Comparison of ENCODE assay signal across 11 cellular contexts in the genomic region with DNA sequence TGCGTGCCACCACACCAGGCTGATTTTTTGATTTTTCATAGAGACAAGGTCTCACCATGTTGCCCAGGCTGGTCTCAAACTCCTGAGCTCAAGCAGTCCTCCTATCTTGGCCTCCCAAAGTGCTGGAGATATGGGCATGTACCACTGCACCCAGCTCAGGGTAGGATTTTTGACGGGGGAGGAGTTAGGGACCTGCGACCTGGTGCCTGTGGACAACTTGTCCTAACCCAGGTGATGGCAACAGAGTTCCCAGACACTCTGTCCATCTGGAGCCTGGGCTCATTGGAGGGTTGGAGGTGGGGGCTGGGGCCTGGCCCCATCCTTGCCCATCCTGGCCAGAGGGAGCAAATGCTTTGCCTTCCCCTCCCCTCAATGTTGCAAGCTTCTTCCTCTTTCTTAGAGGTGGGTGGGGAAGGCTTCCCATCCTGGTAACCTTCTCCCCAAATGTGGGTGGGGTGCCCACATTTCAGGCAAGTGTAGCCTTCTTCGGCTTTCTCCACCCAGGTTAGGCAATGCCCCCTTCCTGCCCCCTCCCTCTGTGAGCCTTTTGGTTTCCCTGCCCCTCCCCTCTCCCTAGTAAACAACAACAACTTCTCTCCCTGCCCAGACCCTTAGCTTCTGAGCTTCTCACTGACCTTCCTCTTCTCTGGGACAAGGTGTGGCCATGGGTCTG. TPM values are rescaled to one million over a fixed set of nuclear protein-coding genes. Genes with fewer than 3 reads are reported as not detected.
DNase-seq lines count a peak whose midpoint lies in the region; ATAC-seq and TF ChIP-seq lines count a peak whose summit lies in the region.
"Had no signal": no experiment of that assay in that cellular context is flagged by ENCODE, and none has a peak within 500 bp of the region (broad histone marks: within the 10 kb centered on the region; RNA-seq: fewer than 3 reads in every experiment).

No MANE protein-coding gene starts in this region.

- no peak overlapping the region for H3K9ac ChIP-seq in mammary epithelial cell (ENCODE audit: insufficient read depth, low read length)
- H3K9ac ChIP-seq in muscle layer of colon (ENCODE audit: low read length), result no peak overlapping the region

- no peaks in the 10 kb centered on the region for H3K36me3 Mint-ChIP-seq in MCF 10A (ENCODE audit: insufficient read depth, unreplicated experiment)
- peaks cover 47% of the 10 kb centered on the region for H3K36me3 Mint-ChIP-seq in activated naive CD8-positive, alpha-beta T cell treated with anti-CD3 and anti-CD28 coated beads, Interleukin-2, amount 10 ng/mL, durations not matched to agents 7 days and 5 days

- H3K4me3 ChIP-seq in mammary epithelial cell (replicated peaks in 1 of 3; ENCODE audit: insufficient read depth in 1 of 3, low read depth in 2 of 3, low read length in 3 of 3) (no peak overlapping the region), muscle layer of colon (ENCODE audit: low read depth in 1 of 2, low read length in 2 of 2) (no peak overlapping the region), uterus (no peak overlapping the region)

- H3K9me3 ChIP-seq in mammary epithelial cell (replicated peaks; ENCODE audit: insufficient read depth, low read length), result no peaks in the 10 kb centered on the region
- H3K9me3 ChIP-seq in muscle layer of colon (ENCODE audit: low read length), result no peaks in the 10 kb centered on the region
- no peaks in the 10 kb centered on the region for H3K9me3 ChIP-seq in uterus

- in situ Hi-C loops in mammary epithelial cell (cut with MboI; ENCODE audit: low sequenced_read_pairs in 2 of 2), result no loop called here

- H3K36me3 ChIP-seq in mammary epithelial cell (ENCODE audit: insufficient read depth, low read length) (no peaks in the 10 kb centered on the region), muscle layer of colon (ENCODE audit: insufficient read depth, low read length) (no peaks in the 10 kb centered on the region), uterus (no peaks in the 10 kb centered on the region)

- dilution Hi-C loops in mammary epithelial cell (cut with HindIII; ENCODE audit: low sequenced_read_pairs), result no loop called here

- no peak for DNase-seq in MCF 10A (ENCODE audit: unreplicated experiment)
- DNase-seq in mammary epithelial cell, result no peak
- DNase-seq in activated naive CD8-positive, alpha-beta T cell treated with anti-CD3 and anti-CD28 coated beads, Interleukin-2, amount 10 ng/mL, durations not matched to agents 7 days and 5 days, result no peak
- no peak for DNase-seq in uterus
- DNase-seq in UCSD-AML1 (lab: John Stamatoyannopoulos, UW; ENCODE audit: unreplicated experiment), result no peak
- no peak for DNase-seq in mucosa of gallbladder (ENCODE audit: low spot score)
- DNase-seq: Karpas-422; left colon; stimulated activated naive CD8-positive, alpha-beta T cell treated with anti-CD3 and anti-CD28 coated beads, Interleukin-15, Interleukin-2, amounts not matched to agents 100 U/mL and 50 U/mL, for 24 hours had no signal

- H2AFZ ChIP-seq in mammary epithelial cell (ENCODE audit: low read depth, low read length), result no peak overlapping the region

- H3K27ac Mint-ChIP-seq in MCF 10A (ENCODE audit: low read depth, unreplicated experiment), result no peak overlapping the region
- H3K27ac Mint-ChIP-seq in activated naive CD8-positive, alpha-beta T cell treated with anti-CD3 and anti-CD28 coated beads, Interleukin-2, amount 10 ng/mL, durations not matched to agents 7 days and 5 days, result peak overlapping the region; percentile 69

- no peak for TF ChIP-seq CTCF in MCF 10A (IDR thresholded peaks at IDR 0.05; ENCODE audit: unreplicated experiment)
- no peak for TF ChIP-seq CTCF in mammary epithelial cell (conservative IDR thresholded peaks at IDR 0.05 in 1 of 2, IDR thresholded peaks at IDR 0.05 in 1 of 2; ENCODE audit: extremely low read depth in 1 of 2, insufficient read depth in 1 of 2, low read depth in 1 of 2, low read length in 2 of 2)
- TF ChIP-seq CTCF in uterus (IDR thresholded peaks at IDR 0.05), result no peak

- peaks cover 4% of the 10 kb centered on the region for H4K20me1 ChIP-seq in mammary epithelial cell (ENCODE audit: insufficient read depth, low read length)

- peak overlapping the region; percentile 19 for H3K4me3 Mint-ChIP-seq in MCF 10A (ENCODE audit: unreplicated experiment)
- H3K4me3 Mint-ChIP-seq in activated naive CD8-positive, alpha-beta T cell treated with anti-CD3 and anti-CD28 coated beads, Interleukin-2, amount 10 ng/mL, durations not matched to agents 7 days and 5 days, result peak overlapping the region; percentile 58

- no peak overlapping the region for H3K4me2 ChIP-seq in mammary epithelial cell (ENCODE audit: insufficient read depth, low read depth, low read length)

- H3K4me1 Mint-ChIP-seq in MCF 10A (ENCODE audit: insufficient read depth, unreplicated experiment), result peaks cover 40% of the 10 kb centered on the region
- peaks cover 65% of the 10 kb centered on the region for H3K4me1 Mint-ChIP-seq in activated naive CD8-positive, alpha-beta T cell treated with anti-CD3 and anti-CD28 coated beads, Interleukin-2, amount 10 ng/mL, durations not matched to agents 7 days and 5 days

- POLR2A ChIA-PET in MCF 10A (lab: Yijun Ruan, JAX), result interaction anchor here (0.7 to 1.7 kb wide), 4 partner anchors 15 to 259 kb away, joined by 3 to 5 read pairs (median 5); no protein-coding TSS in a partner anchor
- POLR2A ChIA-PET in activated naive CD8-positive, alpha-beta T cell treated with anti-CD3 and anti-CD28 coated beads, Interleukin-2, amount 10 ng/mL, durations not matched to agents 7 days and 5 days (lab: Charles Lee), result interaction anchor here (0.9 to 1.7 kb wide), 2 partner anchors 11 to 29 kb away, joined by 3 to 15 read pairs; no protein-coding TSS in a partner anchor

- H3K79me2 ChIP-seq in mammary epithelial cell (ENCODE audit: insufficient read depth, low read length), result peaks cover 85% of the 10 kb centered on the region

- BruUV-seq in MCF 10A (replicated peaks; lab: Mats Ljungman, UMichigan) (no TSS peak), mammary epithelial cell (replicated peaks; lab: Mats Ljungman, UMichigan) (no TSS peak)

- ATAC-seq in activated naive CD8-positive, alpha-beta T cell treated with anti-CD3 and anti-CD28 coated beads, Interleukin-2, amount 10 ng/mL, durations not matched to agents 7 days and 5 days (ENCODE audit: low read depth), result no peak
- no peak for ATAC-seq in HG03378 (IDR thresholded peaks at IDR 0.05; ENCODE audit: unreplicated experiment)
- ATAC-seq: left colon; stimulated activated naive CD8-positive, alpha-beta T cell treated with anti-CD3 and anti-CD28 coated beads, Interleukin-15, Interleukin-2, amounts not matched to agents 100 U/mL and 50 U/mL, for 24 hours had no signal

- H3K9me3 Mint-ChIP-seq in MCF 10A (ENCODE audit: unreplicated experiment), result no peaks in the 10 kb centered on the region
- peaks cover 1% of the 10 kb centered on the region for H3K9me3 Mint-ChIP-seq in activated naive CD8-positive, alpha-beta T cell treated with anti-CD3 and anti-CD28 coated beads, Interleukin-2, amount 10 ng/mL, durations not matched to agents 7 days and 5 days

- H3K27me3 ChIP-seq in mammary epithelial cell (ENCODE audit: insufficient read depth, low read length) (no peaks in the 10 kb centered on the region), muscle layer of colon (ENCODE audit: control insufficient read depth in 1 of 2, insufficient read depth in 2 of 2, low read length in 2 of 2) (no peaks in the 10 kb centered on the region), uterus (no peaks in the 10 kb centered on the region)

- WGBS in mammary epithelial cell (ENCODE audit: low coverage, missing lambda C conversion rate), result 93% methylated on average over 3 of the region's 4 CpGs

- intact Hi-C loops in MCF 10A (cut with micrococcal nuclease), result no loop called here
- intact Hi-C loops in mammary epithelial cell (cut with micrococcal nuclease), result no loop called here
- intact Hi-C loops in uterus (cut with DNase I; ENCODE audit: low total_unique reads), result no loop called here

- no peak for TF ChIP-seq POLR2A in uterus (IDR thresholded peaks at IDR 0.05)

- H3K4me1 ChIP-seq in mammary epithelial cell (ENCODE audit: insufficient read depth, low read length) (peaks cover 27% of the 10 kb centered on the region), muscle layer of colon (ENCODE audit: insufficient read depth, low read length) (peaks cover 72% of the 10 kb centered on the region), uterus (peaks cover 39 to 55% of the 10 kb centered on the region in 2 donors)

- H3K27ac ChIP-seq in mammary epithelial cell (ENCODE audit: insufficient read depth, low read depth, low read length) (no peak overlapping the region), muscle layer of colon (ENCODE audit: low read depth, low read length) (peak overlapping the region; percentile 17), uterus (peak overlapping the region; percentile 74 to 83)

- CTCF ChIA-PET in MCF 10A (lab: Yijun Ruan, JAX), result interaction anchor here (1.0 to 1.4 kb wide), 2 partner anchors 30 to 42 kb away, joined by 5 read pairs; no protein-coding TSS in a partner anchor
- CTCF ChIA-PET in mammary epithelial cell (lab: Charles Lee; ENCODE audit: low non-redundant PET), result no interaction called here

- H3K27me3 Mint-ChIP-seq in MCF 10A (ENCODE audit: insufficient read depth, unreplicated experiment), result no peaks in the 10 kb centered on the region
- H3K27me3 Mint-ChIP-seq in activated naive CD8-positive, alpha-beta T cell treated with anti-CD3 and anti-CD28 coated beads, Interleukin-2, amount 10 ng/mL, durations not matched to agents 7 days and 5 days, result no peaks in the 10 kb centered on the region

RNA-seq across cellular contexts. Expression of gene RARA, which starts 24.9 kb away (rescaled TPM):
- 12.2 and 12.6 TPM in 2 replicates for total RNA-seq in MCF 10A (2022)
- 10 to 100 TPM; 12.7 to 26.6 TPM for total RNA-seq in mammary epithelial cell
- polyA plus RNA-seq in mammary epithelial cell, result 6.9 TPM
- polyA minus RNA-seq in mammary epithelial cell, result 18.5 TPM
- total RNA-seq in activated naive CD8-positive, alpha-beta T cell treated with anti-CD3 and anti-CD28 coated beads, Interleukin-2, amount 10 ng/mL, durations not matched to agents 7 days and 5 days, result 10 to 100 TPM; 51.7 to 53.6 TPM
- 10 to 100 TPM; 18.9 to 80.5 (median 46.3) TPM for total RNA-seq in uterus
- 39.4 TPM for total RNA-seq in mucosa of gallbladder

RNA-seq across cellular contexts. Expression of gene GJD3, which starts 30.6 kb away (rescaled TPM):
- not detected in 2 replicates for total RNA-seq in MCF 10A (2022)
- under 1 TPM in 1 of 2 donors, not detected in 1; 0.67 TPM for total RNA-seq in mammary epithelial cell
- polyA plus RNA-seq in mammary epithelial cell, result not detected
- polyA minus RNA-seq in mammary epithelial cell, result 0.57 TPM
- total RNA-seq in activated naive CD8-positive, alpha-beta T cell treated with anti-CD3 and anti-CD28 coated beads, Interleukin-2, amount 10 ng/mL, durations not matched to agents 7 days and 5 days, result under 1 TPM in 1 of 2 experiments, not detected in 1; 0.48 TPM
- 1 to 10 TPM in 1 of 4 donors, under 1 TPM in 1, not detected in 2; 0.83 to 3.8 TPM for total RNA-seq in uterus
- 1.9 TPM for total RNA-seq in mucosa of gallbladder

RNA-seq across cellular contexts. Expression of gene CDC6, which starts 46.2 kb away (rescaled TPM):
- total RNA-seq in MCF 10A (2022) (70.0 and 96.8 TPM in 2 replicates), mammary epithelial cell (10 to 100 TPM in 1 of 2 donors, 1 to 10 TPM in 1; 5.2 to 61.8 TPM), uterus (10 to 100 TPM in 1 of 4 donors, under 1 TPM in 1, not detected in 2; 0.88 to 11.3 TPM), mucosa of gallbladder (6.8 TPM)
- polyA plus RNA-seq in mammary epithelial cell, result 53.9 TPM
- polyA minus RNA-seq in mammary epithelial cell, result 22.7 TPM
- total RNA-seq in activated naive CD8-positive, alpha-beta T cell treated with anti-CD3 and anti-CD28 coated beads, Interleukin-2, amount 10 ng/mL, durations not matched to agents 7 days and 5 days, result 10 to 100 TPM; 67.9 to 75.2 TPM
